1 cellular context compared by ENCODE assay signal in genomic region chr3:38455639-38456430, GRCh38.
A peak's percentile ranks its signal among the peaks of the same experiment; 100 is the strongest.
TF ChIP-seq lines count a peak whose summit lies in the region.

No MANE protein-coding gene starts in this region.

TF ChIP-seq in HepG2, 621 proteins besides CTCF, POLR2A, EP300 and RAD21 (continued from another document):
- TF ChIP-seq ZNF576 (CRISPR knock-in tag; IDR thresholded peaks at IDR 0.05) (no peak), MED13 (CRISPR knock-in tag; IDR thresholded peaks at IDR 0.05) (0 out of 2 replicates have a peak, but pooled peaks have one; percentile 42), ZNF232 (CRISPR knock-in tag; IDR thresholded peaks at IDR 0.05; ENCODE audit: borderline replicate concordance) (no peak), TRAFD1 (CRISPR knock-in tag; IDR thresholded peaks at IDR 0.05; ENCODE audit: borderline replicate concordance) (0 out of 2 replicates have a peak, but pooled peaks have one; percentile 45), NKX3-1 (CRISPR knock-in tag; IDR thresholded peaks at IDR 0.05) (0 out of 2 replicates have a peak, but pooled peaks have one; percentile 5), AKAP8 (CRISPR knock-in tag; IDR thresholded peaks at IDR 0.05) (peak; percentile 90), SALL1 (CRISPR knock-in tag; IDR thresholded peaks at IDR 0.05) (peak; percentile 30), TOE1 (CRISPR knock-in tag; IDR thresholded peaks at IDR 0.05) (no peak)
